ENCODE assay signal across 15 cellular contexts in the genomic region with DNA sequence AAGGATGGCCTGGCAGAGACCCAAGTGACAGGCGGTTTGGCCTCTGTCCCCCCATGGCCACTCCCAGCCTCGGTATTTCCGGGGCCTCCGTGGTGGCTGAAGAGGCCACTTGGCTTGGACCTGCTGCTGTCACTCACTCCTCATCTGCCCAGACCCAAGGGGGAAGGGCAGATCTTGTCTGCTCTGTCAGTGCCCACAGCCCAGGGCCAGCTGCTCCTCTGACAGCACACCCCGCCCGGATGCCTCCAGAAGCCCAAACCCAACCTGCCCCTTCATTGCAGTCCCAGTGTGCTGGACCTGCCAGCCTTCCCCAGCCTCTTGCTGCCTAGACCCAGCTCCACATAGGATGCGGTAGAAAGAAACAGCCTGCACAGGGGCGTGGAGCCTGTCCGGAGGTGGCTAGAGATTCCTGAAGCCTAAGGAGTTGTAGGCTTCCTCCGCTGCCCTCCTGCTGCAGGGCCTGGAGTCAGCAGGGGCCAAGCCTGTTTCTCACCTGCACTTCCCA. TPM values are rescaled to one million over a fixed set of nuclear protein-coding genes. Genes with fewer than 3 reads are reported as not detected.
DNase-seq lines count a peak whose midpoint lies in the region; ATAC-seq, FAIRE-seq and TF ChIP-seq lines count a peak whose summit lies in the region.
"Had no signal": no experiment of that assay in that cellular context is flagged by ENCODE, and none has a peak within 500 bp of the region (broad histone marks: within the 10 kb centered on the region; RNA-seq: fewer than 3 reads in every experiment).

No MANE protein-coding gene starts in this region.

- CTCF ChIA-PET in HepG2 (lab: Yijun Ruan, JAX; ENCODE audit: low intra/inter-chr PET ratio, low total read pairs): no interaction called here

- H3K36me3 ChIP-seq in HepG2 (replicated peaks in 1 of 2; ENCODE audit: control insufficient read depth in 1 of 2, insufficient read depth in 2 of 2, low read length in 2 of 2): no peaks in the 10 kb centered on the region
- H3K36me3 ChIP-seq in right lobe of liver: no peaks in the 10 kb centered on the region
- H3K36me3 ChIP-seq in upper lobe of right lung: no peaks in the 10 kb centered on the region
- H3K36me3 ChIP-seq: gastroesophageal sphincter, left lung had no signal

- 56% methylated on average over 3 of the region's 10 CpGs for whole genome bisulfite sequencing in HepG2 (ENCODE audit: low lambda C conversion rate)
- 87% methylated on average over 3 of the region's 10 CpGs for WGBS in right lobe of liver (ENCODE audit: insufficient coverage, low coverage, low lambda C conversion rate, missing lambda C conversion rate)

- peak; percentile 47 for DNase-seq in HepG2 (ENCODE audit: low spot score)
- DNase-seq in right lobe of liver: no peak
- peak; percentile 58 for DNase-seq in iPS-NIHi11 (ENCODE audit: low spot score)
- DNase-seq in upper lobe of right lung: no peak
- DNase-seq in caudate nucleus (lab: John Stamatoyannopoulos, UW): no peak
- DNase-seq in COLO829 (ENCODE audit: low spot score): no peak
- DNase-seq: activated CD4-positive, alpha-beta T cell treated with anti-CD3 and anti-CD28 coated beads for 4 hours; activated T-cell treated with anti-CD3 and anti-CD28 coated beads, Interleukin-2, amount 50 U/mL, for 24 hours; left lung; NCI-H1092; NCI-H774; nucleus accumbens had no signal

- H2AFZ ChIP-seq in HepG2 (ENCODE audit: low read length): no peak overlapping the region

- POLR2A ChIA-PET in HepG2 (lab: Yijun Ruan, JAX): no interaction called here

- no peak for TF ChIP-seq RAD21 in HepG2 (CRISPR knock-in tag; IDR thresholded peaks at IDR 0.05)

- FAIRE-seq in HepG2 (lab: Jason Lieb, UNC): no peak

- no peaks in the 10 kb centered on the region for H4K20me1 ChIP-seq in HepG2 (ENCODE audit: insufficient read depth, low read length)

- no peaks in the 10 kb centered on the region for H3K79me2 ChIP-seq in HepG2 (ENCODE audit: insufficient read depth, low read length)

- intact Hi-C loops in HepG2 (cut with micrococcal nuclease; ENCODE audit: unreplicated experiment) (no loop called here), right lobe of liver (cut with DNase I) (no loop called here), upper lobe of right lung (cut with DNase I) (no loop called here)

- H3K4me1 ChIP-seq in HepG2 (ENCODE audit: insufficient read depth, low read length): peaks cover 24% of the 10 kb centered on the region
- H3K4me1 ChIP-seq in right lobe of liver: no peaks in the 10 kb centered on the region
- H3K4me1 ChIP-seq in upper lobe of right lung: no peaks in the 10 kb centered on the region
- H3K4me1 ChIP-seq: gastroesophageal sphincter had no signal

- peak; percentile 60 for ATAC-seq in HepG2
- no peak for ATAC-seq in right lobe of liver
- ATAC-seq in SK-N-SH treated with all-trans-retinoic acid at 6 μM for 48 hours: peak; percentile 59
- ATAC-seq in upper lobe of right lung: peak; percentile 11
- ATAC-seq in HG02588 (IDR thresholded peaks at IDR 0.05; ENCODE audit: unreplicated experiment): no peak
- ATAC-seq: gastroesophageal sphincter, left lung had no signal

- peak overlapping the region; percentile 59 for H3K4me2 ChIP-seq in HepG2 (ENCODE audit: low read depth, low read length)

- H3K27ac ChIP-seq in HepG2 (ENCODE audit: extremely low read length, insufficient read depth, low read length) (no peak overlapping the region), right lobe of liver (no peak overlapping the region), upper lobe of right lung (no peak overlapping the region), caudate nucleus (ENCODE audit: low read depth, low read length) (no peak overlapping the region)
- H3K27ac ChIP-seq: gastroesophageal sphincter, left lung had no signal

- H3K27me3 ChIP-seq in HepG2 (ENCODE audit: control insufficient read depth in 1 of 2, insufficient read depth in 2 of 2, low read length in 2 of 2) (peaks cover 0 to 19% of the 10 kb centered on the region in 2 experiments; a peak in 2 of 5 replicates), right lobe of liver (no peaks in the 10 kb centered on the region), upper lobe of right lung (no peaks in the 10 kb centered on the region)
- H3K27me3 ChIP-seq: gastroesophageal sphincter, left lung had no signal

- no peak overlapping the region for H3K9ac ChIP-seq in HepG2 (ENCODE audit: insufficient read depth, low read depth, low read length)

- in situ Hi-C loops in HepG2 (cut with HindIII; ENCODE audit: extremely low pct_ligation_motif_present, low pct_unique_long_range_greater_than_20kb): no loop called here

- BruUV-seq in HepG2 (replicated peaks; lab: Mats Ljungman, UMichigan): no TSS peak

- TF ChIP-seq CTCF in HepG2 (CRISPR knock-in tag; IDR thresholded peaks at IDR 0.05) (no peak), right lobe of liver (IDR thresholded peaks at IDR 0.05) (no peak), upper lobe of right lung (IDR thresholded peaks at IDR 0.05) (no peak)

- no peak for TF ChIP-seq POLR2A in HepG2 (IDR thresholded peaks at IDR 0.05; ENCODE audit: insufficient read depth in 1 of 2, low read depth in 2 of 2, low read length in 2 of 2)
- no peak for TF ChIP-seq POLR2A in right lobe of liver (IDR thresholded peaks at IDR 0.05)

- H3K9me3 ChIP-seq in HepG2 (ENCODE audit: low read length): no peaks in the 10 kb centered on the region
- no peaks in the 10 kb centered on the region for H3K9me3 ChIP-seq in right lobe of liver
- H3K9me3 ChIP-seq in upper lobe of right lung: no peaks in the 10 kb centered on the region
- H3K9me3 ChIP-seq: gastroesophageal sphincter, left lung had no signal

- H3K4me3 ChIP-seq in HepG2 (replicated peaks in 1 of 3; ENCODE audit: insufficient read depth in 1 of 3, low read depth in 2 of 3, low read length in 3 of 3): 0 out of 6 replicates have a peak overlapping the region, but pooled peaks of 1 of the 3 experiments have one; percentile 23
- H3K4me3 ChIP-seq in right lobe of liver: no peak overlapping the region
- no peak overlapping the region for H3K4me3 ChIP-seq in upper lobe of right lung
- H3K4me3 ChIP-seq: gastroesophageal sphincter, left lung had no signal

- TF ChIP-seq EP300 in HepG2 (IDR thresholded peaks at IDR 0.05; ENCODE audit: low read depth in 2 of 2, low read length in 2 of 2) (no peak), HepG2 (CRISPR knock-in tag; IDR thresholded peaks at IDR 0.05; ENCODE audit: borderline replicate concordance) (peak; percentile 45; the same call in 1 of the 2 replicates)

TF ChIP-seq in HepG2, 621 proteins besides CTCF, POLR2A, EP300 and RAD21 (continues in another document):
- no peak for TF ChIP-seq PCBP2 (optimal IDR thresholded peaks at IDR 0.05; ENCODE audit: low read depth, low read length, poor library complexity, severe bottlenecking)
- TF ChIP-seq PITX1 (CRISPR knock-in tag; IDR thresholded peaks at IDR 0.05): peak; percentile 20; the same call in 1 of the 2 replicates

TF ChIP-seq in SK-N-SH treated with all-trans-retinoic acid at 6 μM for 48 hours, 23 proteins besides CTCF, POLR2A, EP300 and RAD21 (continues in another document):
- TF ChIP-seq ESRRG (CRISPR knock-in tag; IDR thresholded peaks at IDR 0.05) (no peak), ZFP30 (CRISPR knock-in tag; IDR thresholded peaks at IDR 0.05) (no peak), PPARA (CRISPR knock-in tag; IDR thresholded peaks at IDR 0.05; ENCODE audit: borderline replicate concordance) (no peak)
- TF ChIP-seq, protein P1, sequence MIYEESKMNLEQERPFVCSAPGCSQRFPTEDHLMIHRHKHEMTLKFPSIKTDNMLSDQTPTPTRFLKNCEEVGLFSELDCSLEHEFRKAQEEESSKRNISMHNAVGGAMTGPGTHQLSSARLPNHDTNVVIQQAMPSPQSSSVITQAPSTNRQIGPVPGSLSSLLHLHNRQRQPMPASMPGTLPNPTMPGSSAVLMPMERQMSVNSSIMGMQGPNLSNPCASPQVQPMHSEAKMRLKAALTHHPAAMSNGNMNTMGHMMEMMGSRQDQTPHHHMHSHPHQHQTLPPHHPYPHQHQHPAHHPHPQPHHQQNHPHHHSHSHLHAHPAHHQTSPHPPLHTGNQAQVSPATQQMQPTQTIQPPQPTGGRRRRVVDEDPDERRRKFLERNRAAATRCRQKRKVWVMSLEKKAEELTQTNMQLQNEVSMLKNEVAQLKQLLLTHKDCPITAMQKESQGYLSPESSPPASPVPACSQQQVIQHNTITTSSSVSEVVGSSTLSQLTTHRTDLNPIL (CRISPR knock-in tag; IDR thresholded peaks at IDR 0.05; ENCODE audit: low read depth): no peak

RNA-seq across cellular contexts. Expression of a gene that starts 52.0 kb away (rescaled TPM):
- total RNA-seq in HepG2 (2016; rRNA removed; fragmentation: Illumina TruSeq; extraction: Trizol): 60.5 and 62.4 TPM in 2 replicates
- total RNA-seq in HepG2 (2016; cell fraction: cytosol; rRNA removed; fragmentation: Illumina TruSeq; extraction: Trizol; ENCODE audit: low read depth): 11.1 and 11.7 TPM in 2 replicates
- 62.2 and 63.0 TPM in 2 replicates for total RNA-seq in HepG2 (2016; cell fraction: insoluble cytoplasmic fraction; rRNA removed; fragmentation: Illumina TruSeq; extraction: Trizol)
- total RNA-seq in HepG2 (2016; cell fraction: membrane; rRNA removed; fragmentation: Illumina TruSeq; extraction: Trizol): 35.0 and 37.6 TPM in 2 replicates
- total RNA-seq in HepG2 (2016; cell fraction: nucleus; rRNA removed; fragmentation: Illumina TruSeq; extraction: Trizol): 29.3 and 33.3 TPM in 2 replicates
- 26.0 and 28.4 TPM in 2 replicates for polyA plus RNA-seq in HepG2 (2011; rRNA removed)
- 28.8 and 31.3 TPM in 2 replicates for polyA plus RNA-seq in HepG2 (2011; cell fraction: cytosol; rRNA removed)
- 9.3 and 9.9 TPM in 2 replicates for polyA plus RNA-seq in HepG2 (2011; cell fraction: nucleus; rRNA removed)
- 40.7 and 43.6 TPM in 2 replicates for polyA plus RNA-seq in HepG2 (2012)
- 9.6 and 9.9 TPM in 2 replicates for polyA plus RNA-seq in HepG2 (2016; cell fraction: cytosol; fragmentation: Illumina TruSeq; extraction: Trizol; ENCODE audit: low read depth)
- 85.1 and 85.2 TPM in 2 replicates for polyA plus RNA-seq in HepG2 (2016; cell fraction: insoluble cytoplasmic fraction; fragmentation: Illumina TruSeq; extraction: Trizol; ENCODE audit: low read depth)
- 27.9 and 30.4 TPM in 2 replicates for polyA plus RNA-seq in HepG2 (2016; cell fraction: membrane; fragmentation: Illumina TruSeq; extraction: Trizol; ENCODE audit: low read depth)
- polyA plus RNA-seq in HepG2 (2016; cell fraction: nucleus; fragmentation: Illumina TruSeq; extraction: Trizol; ENCODE audit: insufficient read depth, low read depth): 55.9 and 56.3 TPM in 2 replicates
- 7.2 and 10.5 TPM in 2 replicates for polyA minus RNA-seq in HepG2 (2011; rRNA and poly(A)+ RNA removed; ENCODE audit: low replicate concordance)
- 18.7 and 19.4 TPM in 2 replicates for polyA minus RNA-seq in HepG2 (2011; cell fraction: cytosol; rRNA and poly(A)+ RNA removed)
- polyA minus RNA-seq in HepG2 (2011; cell fraction: nucleus; rRNA and poly(A)+ RNA removed): 8.4 and 9.0 TPM in 2 replicates
- total RNA-seq in right lobe of liver: 10 to 100 TPM in 4 of 6 experiments, 1 to 10 TPM in 2; 8.2 to 17.1 (median 10.9) TPM
- 30.3 TPM for total RNA-seq in upper lobe of right lung

Comparison
In these comparisons a context has a peak if more than half of its experiments do, and no peak if none do; other contexts are left out.
1. ATAC-seq: peak in HepG2 (single experiment), SK-N-SH treated with all-trans-retinoic acid at 6 μM for 48 hours (single experiment) and upper lobe of right lung (single experiment); none in right lobe of liver (0 of 4) and HG02588 (single experiment).
2. DNase-seq: peak in HepG2 (single experiment) and iPS-NIHi11 (single experiment); none in right lobe of liver (0 of 3), upper lobe of right lung (single experiment), caudate nucleus (0 of 61) and COLO829 (single experiment).